In genomic region chr14:39272918-39273317, GRCh38 we compare ENCODE assay signal across 23 cellular contexts. TPM values are rescaled to one million over a fixed set of nuclear protein-coding genes. Genes with fewer than 3 reads are reported as not detected.
DNase-seq lines count a peak whose midpoint lies in the region; ATAC-seq and TF ChIP-seq lines count a peak whose summit lies in the region.
"Had no signal": no experiment of that assay in that cellular context is flagged by ENCODE, and none has a peak within 500 bp of the region (broad histone marks: within the 10 kb centered on the region; RNA-seq: fewer than 3 reads in every experiment).

No MANE protein-coding gene starts in this region.

- no peaks in the 10 kb centered on the region for H3K27me3 Mint-ChIP-seq in activated T-cell treated with anti-CD3 and anti-CD28 coated beads, Interleukin-2, amount 50 U/mL, for 24 hours
- H3K27me3 Mint-ChIP-seq in activated T-cell treated with anti-CD3 and anti-CD28 coated beads, Interleukin-2, amount 50 U/mL, for 4 hours (ENCODE audit: low read depth): no peaks in the 10 kb centered on the region
- H3K27me3 Mint-ChIP-seq in stimulated activated naive CD8-positive, alpha-beta T cell treated with anti-CD3 and anti-CD28 coated beads, Interleukin-15, Interleukin-2, amounts not matched to agents 100 ng/mL and 50 ng/mL, for 24 hours: no peaks in the 10 kb centered on the region
- no peaks in the 10 kb centered on the region for H3K27me3 Mint-ChIP-seq in stimulated activated naive CD8-positive, alpha-beta T cell treated with anti-CD3 and anti-CD28 coated beads, Interleukin-15, amount 100 ng/mL, for 72 hours
- no peaks in the 10 kb centered on the region for H3K27me3 Mint-ChIP-seq in memory B cell

- DNase-seq in activated T-cell treated with anti-CD3 and anti-CD28 coated beads, Interleukin-2, amount 50 U/mL, for 24 hours: no peak
- DNase-seq in activated T-cell treated with anti-CD3 and anti-CD28 coated beads, Interleukin-2, amount 50 U/mL, for 4 hours: no peak
- no peak for DNase-seq in stimulated activated naive CD8-positive, alpha-beta T cell treated with anti-CD3 and anti-CD28 coated beads, Interleukin-15, amount 100 ng/mL, for 72 hours
- DNase-seq in memory B cell (ENCODE audit: low spot score in 2 of 2) (no peak), SK-N-SH (no peak)
- DNase-seq: ACHN, NCI-H1105, NCI-H1694, NCI-H2081, NCI-H2171, NCI-H345, NCI-H526, OCI-M1 had no signal

- H4K20me1 ChIP-seq in SK-N-SH (ENCODE audit: insufficient read depth): no peaks in the 10 kb centered on the region

- H3K4me1 Mint-ChIP-seq in activated T-cell treated with anti-CD3 and anti-CD28 coated beads, Interleukin-2, amount 50 U/mL, for 24 hours (ENCODE audit: low read depth): peaks cover 82% of the 10 kb centered on the region
- peaks cover 75% of the 10 kb centered on the region for H3K4me1 Mint-ChIP-seq in activated T-cell treated with anti-CD3 and anti-CD28 coated beads, Interleukin-2, amount 50 U/mL, for 4 hours (ENCODE audit: low read depth)
- peaks cover 82% of the 10 kb centered on the region for H3K4me1 Mint-ChIP-seq in stimulated activated naive CD8-positive, alpha-beta T cell treated with anti-CD3 and anti-CD28 coated beads, Interleukin-15, Interleukin-2, amounts not matched to agents 100 ng/mL and 50 ng/mL, for 24 hours (ENCODE audit: low read depth)
- peaks cover 84% of the 10 kb centered on the region for H3K4me1 Mint-ChIP-seq in stimulated activated naive CD8-positive, alpha-beta T cell treated with anti-CD3 and anti-CD28 coated beads, Interleukin-15, amount 100 ng/mL, for 72 hours
- peaks cover 38% of the 10 kb centered on the region for H3K4me1 Mint-ChIP-seq in memory B cell

- WGBS in SK-N-SH (ENCODE audit: low lambda C conversion rate): 89% methylated on average over 1 of the region's 1 CpG

- ATAC-seq in activated T-cell treated with anti-CD3 and anti-CD28 coated beads, Interleukin-2, amount 50 U/mL, for 4 hours: no peak
- ATAC-seq in stimulated activated naive CD8-positive, alpha-beta T cell treated with anti-CD3 and anti-CD28 coated beads, Interleukin-15, amount 100 ng/mL, for 72 hours: no peak
- ATAC-seq in memory B cell (ENCODE audit: low read depth) (no peak), esophagus mucosa (no peak), GM19452 (IDR thresholded peaks at IDR 0.05; ENCODE audit: unreplicated experiment) (no peak)
- ATAC-seq: HCT116, Right ventricle myocardium inferior had no signal

- no peaks in the 10 kb centered on the region for H3K36me3 ChIP-seq in SK-N-SH (replicated peaks in 1 of 2; ENCODE audit: control insufficient read depth in 1 of 2, insufficient read depth in 2 of 2, low read length in 1 of 2)
- H3K36me3 ChIP-seq: SJSA1 had no signal

- no peak for TF ChIP-seq RAD21 in SK-N-SH (IDR thresholded peaks at IDR 0.05; ENCODE audit: low read length)

- CTCF ChIA-PET in SK-N-SH (lab: Yijun Ruan, JAX): no interaction called here

- H2AFZ ChIP-seq in SK-N-SH (ENCODE audit: low read depth): no peak overlapping the region

- H3F3A ChIP-seq in SK-N-SH (replicated peaks; ENCODE audit: insufficient read depth): no peaks in the 10 kb centered on the region

- POLR2A ChIA-PET in SK-N-SH (lab: Yijun Ruan, JAX): no interaction called here

- no peak overlapping the region for H3K9ac ChIP-seq in SK-N-SH
- H3K9ac ChIP-seq: BLaER1 treated with 17β-estradiol and CSF1 and Interleukin-3, amounts not matched to agents 10 nM and 100 nM; KMS-11 had no signal

- no peak overlapping the region for H3K27ac ChIP-seq in SK-N-SH (ENCODE audit: low read depth in 2 of 2, low read length in 1 of 2)
- H3K27ac ChIP-seq: 22Rv1; BLaER1 treated with 17β-estradiol and CSF1 and Interleukin-3, amounts not matched to agents 10 nM and 100 nM; HL-60; KMS-11; SJSA1 had no signal

- no peak overlapping the region for H3K4me3 ChIP-seq in SK-N-SH (ENCODE audit: low read depth in 2 of 2, low read length in 1 of 2)
- H3K4me3 ChIP-seq: SJSA1 had no signal

- peaks cover 23% of the 10 kb centered on the region for H3K36me3 Mint-ChIP-seq in activated T-cell treated with anti-CD3 and anti-CD28 coated beads, Interleukin-2, amount 50 U/mL, for 24 hours (ENCODE audit: low read depth)
- peaks cover 4% of the 10 kb centered on the region for H3K36me3 Mint-ChIP-seq in activated T-cell treated with anti-CD3 and anti-CD28 coated beads, Interleukin-2, amount 50 U/mL, for 4 hours (ENCODE audit: insufficient read depth)
- H3K36me3 Mint-ChIP-seq in stimulated activated naive CD8-positive, alpha-beta T cell treated with anti-CD3 and anti-CD28 coated beads, Interleukin-15, Interleukin-2, amounts not matched to agents 100 ng/mL and 50 ng/mL, for 24 hours (ENCODE audit: low read depth): no peaks in the 10 kb centered on the region
- H3K36me3 Mint-ChIP-seq in memory B cell: peaks cover 9% of the 10 kb centered on the region

- no peak for TF ChIP-seq EP300 in SK-N-SH (IDR thresholded peaks at IDR 0.05; ENCODE audit: borderline replicate concordance in 1 of 2, low read depth in 1 of 2, low read length in 1 of 2)

- no peak overlapping the region for H3K4me3 Mint-ChIP-seq in activated T-cell treated with anti-CD3 and anti-CD28 coated beads, Interleukin-2, amount 50 U/mL, for 24 hours
- H3K4me3 Mint-ChIP-seq in activated T-cell treated with anti-CD3 and anti-CD28 coated beads, Interleukin-2, amount 50 U/mL, for 4 hours: no peak overlapping the region
- H3K4me3 Mint-ChIP-seq in stimulated activated naive CD8-positive, alpha-beta T cell treated with anti-CD3 and anti-CD28 coated beads, Interleukin-15, Interleukin-2, amounts not matched to agents 100 ng/mL and 50 ng/mL, for 24 hours: no peak overlapping the region
- H3K4me3 Mint-ChIP-seq in stimulated activated naive CD8-positive, alpha-beta T cell treated with anti-CD3 and anti-CD28 coated beads, Interleukin-15, amount 100 ng/mL, for 72 hours: no peak overlapping the region
- no peak overlapping the region for H3K4me3 Mint-ChIP-seq in memory B cell

- TF ChIP-seq CTCF in SK-N-SH (IDR thresholded peaks at IDR 0.05): no peak

- peak overlapping the region; percentile 11 for H3K27ac Mint-ChIP-seq in activated T-cell treated with anti-CD3 and anti-CD28 coated beads, Interleukin-2, amount 50 U/mL, for 24 hours
- H3K27ac Mint-ChIP-seq in stimulated activated naive CD8-positive, alpha-beta T cell treated with anti-CD3 and anti-CD28 coated beads, Interleukin-15, Interleukin-2, amounts not matched to agents 100 ng/mL and 50 ng/mL, for 24 hours: peak overlapping the region; percentile 33
- H3K27ac Mint-ChIP-seq in stimulated activated naive CD8-positive, alpha-beta T cell treated with anti-CD3 and anti-CD28 coated beads, Interleukin-15, amount 100 ng/mL, for 72 hours: no peak overlapping the region
- H3K27ac Mint-ChIP-seq in memory B cell: peak overlapping the region; percentile 18

- no peaks in the 10 kb centered on the region for H3K9me3 ChIP-seq in SK-N-SH
- H3K9me3 ChIP-seq: SJSA1 had no signal

- H3K79me2 ChIP-seq in SK-N-SH (ENCODE audit: insufficient read depth): peaks cover 63% of the 10 kb centered on the region

- no peak overlapping the region for H3K4me2 ChIP-seq in SK-N-SH
- H3K4me2 ChIP-seq: BLaER1 treated with 17β-estradiol and CSF1 and Interleukin-3, amounts not matched to agents 10 nM and 100 nM; KMS-11 had no signal

- H3K9me3 Mint-ChIP-seq in activated T-cell treated with anti-CD3 and anti-CD28 coated beads, Interleukin-2, amount 50 U/mL, for 24 hours: peaks cover 3% of the 10 kb centered on the region
- peaks cover 5% of the 10 kb centered on the region for H3K9me3 Mint-ChIP-seq in activated T-cell treated with anti-CD3 and anti-CD28 coated beads, Interleukin-2, amount 50 U/mL, for 4 hours
- peaks cover 3% of the 10 kb centered on the region for H3K9me3 Mint-ChIP-seq in stimulated activated naive CD8-positive, alpha-beta T cell treated with anti-CD3 and anti-CD28 coated beads, Interleukin-15, Interleukin-2, amounts not matched to agents 100 ng/mL and 50 ng/mL, for 24 hours
- peaks cover 7 to 15% of the 10 kb centered on the region in 2 donors for H3K9me3 Mint-ChIP-seq in stimulated activated naive CD8-positive, alpha-beta T cell treated with anti-CD3 and anti-CD28 coated beads, Interleukin-15, amount 100 ng/mL, for 72 hours
- H3K9me3 Mint-ChIP-seq in memory B cell: no peaks in the 10 kb centered on the region

- H3K27me3 ChIP-seq in SK-N-SH (ENCODE audit: insufficient read depth): no peaks in the 10 kb centered on the region
- H3K27me3 ChIP-seq: BLaER1 treated with 17β-estradiol and CSF1 and Interleukin-3, amounts not matched to agents 10 nM and 100 nM; SJSA1 had no signal

- H3K9me2 ChIP-seq in SK-N-SH: no peaks in the 10 kb centered on the region

- H3K4me1 ChIP-seq in SK-N-SH (ENCODE audit: control insufficient read depth in 1 of 2, insufficient read depth in 2 of 2, low read depth in 1 of 2, low read length in 1 of 2): no peaks in the 10 kb centered on the region; a peak in 1 of 4 replicates

TF ChIP-seq in SK-N-SH, 30 proteins besides CTCF, POLR2A, EP300 and RAD21 (continues in another document):
- TF ChIP-seq IRF3 (IDR thresholded peaks at IDR 0.05; ENCODE audit: low read depth, low read length) (no peak), GABPA (IDR thresholded peaks at IDR 0.05; ENCODE audit: low read depth) (no peak), CHD2 (IDR thresholded peaks at IDR 0.05; ENCODE audit: low read length, partially characterized antibody) (no peak), SIN3A (IDR thresholded peaks at IDR 0.05; ENCODE audit: borderline replicate concordance, low read depth, low read length) (no peak), USF1 (IDR thresholded peaks at IDR 0.05; ENCODE audit: borderline replicate concordance, low read depth) (no peak), RXRA (IDR thresholded peaks at IDR 0.05; ENCODE audit: borderline replicate concordance, low read depth) (no peak), RCOR1 (IDR thresholded peaks at IDR 0.05; ENCODE audit: low read length) (no peak)

RNA-seq across cellular contexts. Expression of gene MIA2, which starts 39.2 kb away (rescaled TPM):
- total RNA-seq in activated T-cell treated with anti-CD3 and anti-CD28 coated beads, Interleukin-2, amount 50 U/mL, for 4 hours: 10 to 100 TPM; 14.7 to 19.7 (median 14.8) TPM
- 2.6 and 4.7 TPM in 2 replicates for polyA plus RNA-seq in SK-N-SH (2012; rRNA removed)
- polyA plus RNA-seq in SK-N-SH (2012; cell fraction: cytosol; rRNA removed): 2.7 and 3.6 TPM in 2 replicates
- 4.0 and 6.8 TPM in 2 replicates for polyA plus RNA-seq in SK-N-SH (2012; cell fraction: nucleus; rRNA removed)
- 45.1 TPM for total RNA-seq in esophagus mucosa

Comparison
In these comparisons a context has a peak if more than half of its experiments do, and no peak if none do; other contexts are left out.
1. H3K27ac Mint-ChIP-seq: peak in activated T-cell treated with anti-CD3 and anti-CD28 coated beads, Interleukin-2, amount 50 U/mL, for 24 hours (single experiment), stimulated activated naive CD8-positive, alpha-beta T cell treated with anti-CD3 and anti-CD28 coated beads, Interleukin-15, Interleukin-2, amounts not matched to agents 100 ng/mL and 50 ng/mL, for 24 hours (single experiment) and memory B cell (single experiment); none in stimulated activated naive CD8-positive, alpha-beta T cell treated with anti-CD3 and anti-CD28 coated beads, Interleukin-15, amount 100 ng/mL, for 72 hours (0 of 2).